Comparison of ENCODE assay signal across 20 cellular contexts in the genomic region with DNA sequence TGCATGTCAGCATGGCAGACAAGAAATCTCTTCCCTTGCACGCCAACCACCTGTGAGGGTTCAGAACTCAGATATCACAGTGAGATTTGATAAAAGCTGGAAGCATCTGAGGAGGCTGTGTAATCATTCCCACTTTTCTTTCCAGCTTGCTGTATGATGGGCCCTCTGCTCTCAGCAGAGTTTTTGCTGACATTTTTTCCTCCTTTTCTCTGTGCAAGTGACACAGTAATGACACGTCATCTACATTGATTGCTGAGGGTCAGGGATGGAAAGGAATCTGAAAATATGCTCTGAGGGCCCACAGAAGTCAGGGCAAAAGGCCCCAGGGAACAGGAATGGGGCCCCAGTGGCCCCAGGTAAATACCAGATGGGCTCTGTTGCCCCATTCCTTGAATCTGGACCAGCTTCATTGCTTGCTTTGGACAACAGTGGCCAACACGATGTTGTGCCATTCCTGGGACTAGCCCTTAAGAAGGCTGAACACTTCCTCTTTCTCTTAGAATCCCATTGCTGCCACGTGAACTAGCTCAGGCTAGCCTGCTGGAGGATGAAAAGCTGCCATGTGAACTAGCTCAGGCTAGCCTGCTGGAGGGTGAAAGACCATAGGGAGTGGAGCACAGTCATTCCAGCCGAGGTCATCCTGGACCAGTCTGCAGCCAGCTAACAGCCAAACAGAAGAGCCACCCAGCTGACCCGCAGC.
"Had no signal": no experiment of that assay in that cellular context is flagged by ENCODE, and none has a peak within 500 bp of the region (broad histone marks: within the 10 kb centered on the region; RNA-seq: fewer than 3 reads in every experiment).

No MANE protein-coding gene starts in this region.

- H3K27me3 Mint-ChIP-seq: activated CD4-positive, alpha-beta memory T cell treated with anti-CD3 and anti-CD28 coated beads, Interleukin-2, amount 10 ng/mL, durations not matched to agents 7 days and 5 days; activated CD4-positive, alpha-beta T cell treated with anti-CD3 and anti-CD28 coated beads, Interleukin-2, amount 10 ng/mL, durations not matched to agents 24 days and 14 days; activated naive CD4-positive, alpha-beta T cell treated with anti-CD3 and anti-CD28 coated beads, Interleukin-2, amount 10 ng/mL, durations not matched to agents 7 days and 5 days; activated naive CD8-positive, alpha-beta T cell treated with anti-CD3 and anti-CD28 coated beads, Interleukin-2, amount 10 ng/mL, durations not matched to agents 7 days and 5 days had no signal

- DNase-seq: activated CD4-positive, alpha-beta memory T cell treated with anti-CD3 and anti-CD28 coated beads, Interleukin-2, amount 10 ng/mL, durations not matched to agents 7 days and 5 days; activated CD4-positive, alpha-beta T cell treated with anti-CD3 and anti-CD28 coated beads, Interleukin-2, amount 10 ng/mL, durations not matched to agents 24 days and 14 days; activated CD8-positive, alpha-beta memory T cell treated with anti-CD3 and anti-CD28 coated beads, Interleukin-2, amount 50 U/mL, for 48 hours; activated gamma-delta T cell; activated naive CD4-positive, alpha-beta T cell treated with anti-CD3 and anti-CD28 coated beads, Interleukin-2, amount 10 ng/mL, durations not matched to agents 7 days and 5 days; activated naive CD8-positive, alpha-beta T cell treated with anti-CD3 and anti-CD28 coated beads, Interleukin-2, amount 10 ng/mL, durations not matched to agents 7 days and 5 days; activated T-cell treated with anti-CD3 and anti-CD28 coated beads, Interleukin-2, amount 50 U/mL, for 24 hours; foreskin fibroblast; heart right ventricle; midbrain; naive thymus-derived CD4-positive, alpha-beta T cell; nucleus accumbens; right cardiac atrium; spleen; stimulated activated CD4-positive, alpha-beta T cell treated with anti-CD3 and anti-CD28 coated beads, Interleukin-2, amount 100 ng/mL, for 48 hours; stimulated activated naive CD4-positive, alpha-beta T cell treated with Interleukin-2 at 50 U/mL for 16 hours had no signal

- H3K4me1 Mint-ChIP-seq: activated CD4-positive, alpha-beta memory T cell treated with anti-CD3 and anti-CD28 coated beads, Interleukin-2, amount 10 ng/mL, durations not matched to agents 7 days and 5 days; activated CD4-positive, alpha-beta T cell treated with anti-CD3 and anti-CD28 coated beads, Interleukin-2, amount 10 ng/mL, durations not matched to agents 24 days and 14 days; activated naive CD4-positive, alpha-beta T cell treated with anti-CD3 and anti-CD28 coated beads, Interleukin-2, amount 10 ng/mL, durations not matched to agents 7 days and 5 days; activated naive CD8-positive, alpha-beta T cell treated with anti-CD3 and anti-CD28 coated beads, Interleukin-2, amount 10 ng/mL, durations not matched to agents 7 days and 5 days; brain; memory B cell; naive thymus-derived CD4-positive, alpha-beta T cell; neural crest cell had no signal

- H3K4me3 Mint-ChIP-seq: activated CD4-positive, alpha-beta memory T cell treated with anti-CD3 and anti-CD28 coated beads, Interleukin-2, amount 10 ng/mL, durations not matched to agents 7 days and 5 days; activated CD4-positive, alpha-beta T cell treated with anti-CD3 and anti-CD28 coated beads, Interleukin-2, amount 10 ng/mL, durations not matched to agents 24 days and 14 days; activated naive CD4-positive, alpha-beta T cell treated with anti-CD3 and anti-CD28 coated beads, Interleukin-2, amount 10 ng/mL, durations not matched to agents 7 days and 5 days; activated naive CD8-positive, alpha-beta T cell treated with anti-CD3 and anti-CD28 coated beads, Interleukin-2, amount 10 ng/mL, durations not matched to agents 7 days and 5 days; activated T-cell treated with anti-CD3 and anti-CD28 coated beads, Interleukin-2, amount 50 U/mL, for 24 hours; brain; memory B cell; naive thymus-derived CD4-positive, alpha-beta T cell; neural crest cell; T-helper 2 cell treated with Interferon-gamma antibody and Interleukin-4, amounts not matched to agents 5 μg/mL and 100 μg/mL, for 36 hours had no signal

- ATAC-seq: heart right ventricle; naive thymus-derived CD4-positive, alpha-beta T cell; right cardiac atrium had no signal

- H3K9me3 Mint-ChIP-seq: neural crest cell had no signal

- H3K36me3 Mint-ChIP-seq: activated naive CD4-positive, alpha-beta T cell treated with anti-CD3 and anti-CD28 coated beads, Interleukin-2, amount 10 ng/mL, durations not matched to agents 7 days and 5 days; activated naive CD8-positive, alpha-beta T cell treated with anti-CD3 and anti-CD28 coated beads, Interleukin-2, amount 10 ng/mL, durations not matched to agents 7 days and 5 days; memory B cell had no signal

- H3K27ac Mint-ChIP-seq: activated CD4-positive, alpha-beta memory T cell treated with anti-CD3 and anti-CD28 coated beads, Interleukin-2, amount 10 ng/mL, durations not matched to agents 7 days and 5 days; activated CD4-positive, alpha-beta T cell treated with anti-CD3 and anti-CD28 coated beads, Interleukin-2, amount 10 ng/mL, durations not matched to agents 24 days and 14 days; activated naive CD4-positive, alpha-beta T cell treated with anti-CD3 and anti-CD28 coated beads, Interleukin-2, amount 10 ng/mL, durations not matched to agents 7 days and 5 days; activated naive CD8-positive, alpha-beta T cell treated with anti-CD3 and anti-CD28 coated beads, Interleukin-2, amount 10 ng/mL, durations not matched to agents 7 days and 5 days; activated T-cell treated with anti-CD3 and anti-CD28 coated beads, Interleukin-2, amount 50 U/mL, for 24 hours; brain; memory B cell; T-helper 2 cell treated with Interferon-gamma antibody and Interleukin-4, amounts not matched to agents 5 μg/mL and 100 μg/mL, for 36 hours had no signal
